In genomic region chr17:83152221-83152744, GRCh38 we compare ENCODE assay signal across 16 cellular contexts.
"Had no signal": no experiment of that assay in that cellular context is flagged by ENCODE, and none has a peak within 500 bp of the region (broad histone marks: within the 10 kb centered on the region; RNA-seq: fewer than 3 reads in every experiment).

No MANE protein-coding gene starts in this region.

- H3K27me3 ChIP-seq: cardiac muscle cell, colonic mucosa had no signal

- H3K27ac ChIP-seq: cardiac muscle cell, colonic mucosa, left lung, neutrophil, SK-N-MC, thoracic aorta had no signal

- H3K27ac Mint-ChIP-seq: activated B cell treated with CpG ODN at 0.5 μM for 24 hours; activated CD4-positive, alpha-beta T cell treated with anti-CD3 and anti-CD28 coated beads, Interleukin-2, amount 10 ng/mL, durations not matched to agents 24 days and 14 days; stimulated activated naive CD8-positive, alpha-beta T cell treated with anti-CD3 and anti-CD28 coated beads, Interleukin-15, Interleukin-2, amounts not matched to agents 100 ng/mL and 50 ng/mL, for 24 hours; T-helper 1 cell treated with Interleukin-12 subunit alpha and Interleukin-12 subunit beta and Interleukin-4 antibody, amounts not matched to agents 30 μg/mL and 1 μg/mL, for 36 hours had no signal

- H3K4me3 ChIP-seq: cardiac muscle cell, colonic mucosa, heart left ventricle, left lung, SK-N-MC, thoracic aorta had no signal

- H3K36me3 Mint-ChIP-seq: naive B cell had no signal

- DNase-seq: activated B cell treated with CpG ODN at 0.5 μM for 24 hours; activated CD4-positive, alpha-beta T cell treated with anti-CD3 and anti-CD28 coated beads, Interleukin-2, amount 10 ng/mL, durations not matched to agents 24 days and 14 days; colonic mucosa; effector CD4-positive, alpha-beta T cell; foreskin melanocyte; midbrain; naive B cell; stimulated activated CD4-positive, alpha-beta T cell treated with anti-CD3 and anti-CD28 coated beads, Interleukin-12 subunit alpha, Interleukin-12 subunit beta, amount 100 ng/mL, for 4 hours had no signal

- H3K9me3 Mint-ChIP-seq: activated B cell treated with CpG ODN at 0.5 μM for 24 hours; activated CD4-positive, alpha-beta T cell treated with anti-CD3 and anti-CD28 coated beads, Interleukin-2, amount 10 ng/mL, durations not matched to agents 24 days and 14 days; naive B cell; stimulated activated naive CD8-positive, alpha-beta T cell treated with anti-CD3 and anti-CD28 coated beads, Interleukin-15, Interleukin-2, amounts not matched to agents 100 ng/mL and 50 ng/mL, for 24 hours; T-helper 1 cell treated with Interleukin-12 subunit alpha and Interleukin-12 subunit beta and Interleukin-4 antibody, amounts not matched to agents 30 μg/mL and 1 μg/mL, for 36 hours had no signal

- H3K4me1 ChIP-seq: colonic mucosa had no signal

- H3K36me3 ChIP-seq: cardiac muscle cell, colonic mucosa, heart left ventricle, left lung, neutrophil, thoracic aorta had no signal

- H3K9me3 ChIP-seq: colonic mucosa, heart left ventricle, left lung, neutrophil, thoracic aorta had no signal

- H3K4me3 Mint-ChIP-seq: activated B cell treated with CpG ODN at 0.5 μM for 24 hours; activated CD4-positive, alpha-beta T cell treated with anti-CD3 and anti-CD28 coated beads, Interleukin-2, amount 10 ng/mL, durations not matched to agents 24 days and 14 days; naive B cell; stimulated activated naive CD8-positive, alpha-beta T cell treated with anti-CD3 and anti-CD28 coated beads, Interleukin-15, Interleukin-2, amounts not matched to agents 100 ng/mL and 50 ng/mL, for 24 hours; T-helper 1 cell treated with Interleukin-12 subunit alpha and Interleukin-12 subunit beta and Interleukin-4 antibody, amounts not matched to agents 30 μg/mL and 1 μg/mL, for 36 hours had no signal
